In the genomic region with DNA sequence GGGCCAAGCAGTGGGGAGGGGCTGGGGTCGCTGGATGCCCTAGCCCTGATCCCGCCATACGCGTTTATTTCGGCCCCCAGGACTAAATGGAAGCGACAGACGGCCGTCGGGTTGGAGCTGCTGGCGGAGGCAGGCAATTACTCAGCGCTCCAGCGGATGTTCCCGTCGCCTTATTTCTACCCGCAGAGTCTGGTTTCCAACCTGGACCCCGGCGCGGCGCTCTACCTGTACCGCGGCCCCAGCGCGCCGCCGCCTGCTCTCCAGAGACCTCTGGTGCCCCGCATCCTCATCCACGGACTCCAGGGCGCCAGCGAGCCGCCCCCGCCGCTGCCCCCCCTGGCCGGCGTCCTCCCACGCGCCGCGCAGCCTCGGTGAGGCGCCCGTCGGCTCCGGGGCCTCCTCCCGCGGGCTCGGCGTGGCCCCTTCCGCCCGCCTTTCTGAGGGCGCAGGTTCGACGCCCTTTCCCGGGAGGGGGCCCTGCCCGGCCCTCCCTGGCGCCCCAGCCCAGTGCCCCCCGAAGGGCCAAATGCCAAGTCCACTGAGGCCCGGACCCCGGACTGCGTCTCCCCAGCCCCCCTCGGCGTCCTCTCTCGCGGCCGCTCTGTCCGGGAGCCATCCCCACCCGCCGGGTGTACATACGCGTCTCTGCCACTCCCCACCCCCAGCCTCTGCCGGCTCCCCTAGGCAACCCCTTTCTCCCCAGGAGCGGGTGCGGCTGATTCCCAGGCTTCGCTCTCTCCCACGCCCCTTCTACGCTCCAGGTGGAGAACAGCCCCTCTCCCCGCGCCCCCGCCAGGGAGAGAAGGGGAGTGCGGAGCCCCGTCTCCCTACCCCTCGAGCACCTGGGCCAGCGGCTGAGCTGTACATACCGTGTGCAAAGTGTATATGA, we compare ENCODE assay signal across 1 cellular context.
TF ChIP-seq lines count a peak whose summit lies in the region.

No MANE protein-coding gene starts in this region.

TF ChIP-seq in SK-N-SH, 30 proteins besides CTCF, POLR2A, EP300 and RAD21 (continued from another document):
- TF ChIP-seq FOXM1 (IDR thresholded peaks at IDR 0.05; ENCODE audit: low read depth) (no peak), ELF1 (IDR thresholded peaks at IDR 0.05) (no peak), RCOR1 (IDR thresholded peaks at IDR 0.05; ENCODE audit: low read length) (no peak)
- TF ChIP-seq, protein P1, sequence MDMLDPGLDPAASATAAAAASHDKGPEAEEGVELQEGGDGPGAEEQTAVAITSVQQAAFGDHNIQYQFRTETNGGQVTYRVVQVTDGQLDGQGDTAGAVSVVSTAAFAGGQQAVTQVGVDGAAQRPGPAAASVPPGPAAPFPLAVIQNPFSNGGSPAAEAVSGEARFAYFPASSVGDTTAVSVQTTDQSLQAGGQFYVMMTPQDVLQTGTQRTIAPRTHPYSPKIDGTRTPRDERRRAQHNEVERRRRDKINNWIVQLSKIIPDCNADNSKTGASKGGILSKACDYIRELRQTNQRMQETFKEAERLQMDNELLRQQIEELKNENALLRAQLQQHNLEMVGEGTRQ (IDR thresholded peaks at IDR 0.05; ENCODE audit: borderline replicate concordance, low read depth, low read length), result no peak
